7 cellular contexts compared by ENCODE assay signal in genomic region chr6:37819802-37820712, GRCh38. TPM values are rescaled to one million over a fixed set of nuclear protein-coding genes. Genes with fewer than 3 reads are reported as not detected.
DNase-seq lines count a peak whose midpoint lies in the region; ATAC-seq and TF ChIP-seq lines count a peak whose summit lies in the region.

No MANE protein-coding gene starts in this region.

- no peak for TF ChIP-seq POLR2A in GM18505 (IDR thresholded peaks at IDR 0.05; ENCODE audit: borderline replicate concordance, extremely low read depth, insufficient read depth, insufficient read length)

- ATAC-seq in GM18505 (IDR thresholded peaks at IDR 0.05; ENCODE audit: unreplicated experiment) (peak; percentile 11), left lobe of liver (peak; percentile 14)

- DNase-seq in MV-4-11 (lab: John Stamatoyannopoulos, UW) (peak; percentile 76), dedifferentiated amniotic fluid mesenchymal stem cell (ENCODE audit: extremely low spot score) (peak; percentile 80), left lobe of liver (ENCODE audit: low spot score) (peak; percentile 71), cerebellar nuclear complex (lab: John Stamatoyannopoulos, UW) (no peak)
- DNase-seq in activated CD4-positive, alpha-beta T cell treated with anti-CD3 and anti-CD28 coated beads for 48 hours, result peak; percentile 59
- DNase-seq in stimulated activated CD4-positive, alpha-beta T cell treated with anti-CD3 and anti-CD28 coated beads, Interleukin-2, amount 100 ng/mL, for 48 hours, result peak; percentile 19 to 21

RNA-seq across cellular contexts. Expression of gene ZFAND3, which starts 0.5 kb away (rescaled TPM):
- total RNA-seq in left lobe of liver, result 41.0 TPM

Comparison
In these comparisons a context has a peak if more than half of its experiments do, and no peak if none do; other contexts are left out.
1. DNase-seq: peak in MV-4-11 (single experiment), activated CD4-positive, alpha-beta T cell treated with anti-CD3 and anti-CD28 coated beads for 48 hours (single experiment), dedifferentiated amniotic fluid mesenchymal stem cell (single experiment), left lobe of liver (single experiment) and stimulated activated CD4-positive, alpha-beta T cell treated with anti-CD3 and anti-CD28 coated beads, Interleukin-2, amount 100 ng/mL, for 48 hours (2 of 2); none in cerebellar nuclear complex (0 of 2).